Comparison of ENCODE assay signal across 13 cellular contexts in the genomic region with DNA sequence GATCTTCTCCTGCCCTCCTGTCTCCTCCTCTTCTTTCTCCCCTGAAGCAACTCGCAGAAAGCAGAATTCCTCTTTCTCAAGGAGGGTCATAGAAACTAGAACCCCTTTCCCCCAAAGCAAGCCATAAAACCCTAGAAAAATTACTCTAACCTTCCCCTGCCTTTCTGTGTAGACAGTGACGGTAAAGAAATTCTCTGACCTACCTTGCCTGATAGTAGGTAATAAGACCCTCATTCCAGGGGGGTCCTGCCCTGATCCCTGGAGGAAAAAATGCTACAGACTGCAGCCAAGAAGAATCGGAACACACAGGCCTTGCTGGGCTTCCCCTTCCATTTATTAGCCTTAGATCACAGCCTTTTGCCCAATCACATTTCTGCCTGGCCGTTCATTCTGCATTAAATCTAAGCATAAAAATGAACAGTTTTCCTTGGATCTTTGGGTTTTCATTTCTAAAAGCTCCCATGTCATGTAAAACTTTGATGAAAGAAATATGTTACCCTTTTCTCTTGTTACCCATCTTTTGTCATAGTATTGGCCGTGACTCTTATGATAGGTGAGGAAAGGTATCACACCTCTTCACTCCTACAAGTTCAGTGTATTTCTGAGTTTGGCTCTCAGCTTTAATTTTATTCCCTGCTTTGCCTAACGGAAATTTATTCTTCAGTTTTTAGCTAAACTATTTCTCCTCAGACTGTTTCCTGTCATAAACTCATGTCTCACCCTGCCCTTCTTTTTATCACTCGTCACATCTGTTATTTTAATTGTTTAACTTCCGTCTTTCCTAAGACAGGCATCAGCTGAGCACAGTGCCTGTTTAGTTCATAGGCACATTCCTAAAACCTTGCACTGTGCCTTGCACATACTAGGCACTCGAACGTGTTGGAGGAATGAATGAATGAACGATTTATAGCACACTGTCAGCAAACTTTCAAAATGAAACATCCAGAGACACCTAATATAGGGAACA. TPM values are rescaled to one million over a fixed set of nuclear protein-coding genes. Genes with fewer than 3 reads are reported as not detected.
DNase-seq lines count a peak whose midpoint lies in the region; ATAC-seq and TF ChIP-seq lines count a peak whose summit lies in the region.
"Had no signal": no experiment of that assay in that cellular context is flagged by ENCODE, and none has a peak within 500 bp of the region (broad histone marks: within the 10 kb centered on the region; RNA-seq: fewer than 3 reads in every experiment).

No MANE protein-coding gene starts in this region.

- no peaks in the 10 kb centered on the region for H3K9me3 Mint-ChIP-seq in CD8-positive, alpha-beta memory T cell

- intact Hi-C loops in left lung (cut with DNase I) (no loop called here), left ventricle myocardium inferior (cut with micrococcal nuclease) (no loop called here)

- CTCF ChIA-PET in CD8-positive, alpha-beta memory T cell (lab: Charles Lee): interaction anchor here (0.8 to 2.0 kb wide), 10 partner anchors 8 to 196 kb away, joined by 3 to 10 read pairs (median 4); no protein-coding TSS in a partner anchor

- POLR2A ChIA-PET in CD8-positive, alpha-beta memory T cell (lab: Charles Lee): interaction anchor here (0.8 to 1.1 kb wide), 3 partner anchors 83 to 827 kb away, joined by 3 read pairs; no protein-coding TSS in a partner anchor

- no peaks in the 10 kb centered on the region for H3K27me3 Mint-ChIP-seq in CD8-positive, alpha-beta memory T cell

- peaks cover 30% of the 10 kb centered on the region for H3K36me3 ChIP-seq in CD8-positive, alpha-beta memory T cell (ENCODE audit: insufficient read depth, low read length)
- H3K36me3 ChIP-seq in left lung (peaks cover 0 to 46% of the 10 kb centered on the region in 2 donors), left ventricle myocardium inferior (no peaks in the 10 kb centered on the region)

- TF ChIP-seq CTCF in VCaP (conservative IDR thresholded peaks at IDR 0.05) (no peak), left lung (IDR thresholded peaks at IDR 0.05) (no peak), left ventricle myocardium inferior (IDR thresholded peaks at IDR 0.05; ENCODE audit: borderline replicate concordance) (no peak)

- peaks cover 39% of the 10 kb centered on the region for H3K4me1 ChIP-seq in CD8-positive, alpha-beta memory T cell (ENCODE audit: insufficient read depth, low read length)
- H3K4me1 ChIP-seq in left lung (peaks cover 0 to 29% of the 10 kb centered on the region in 2 donors), left ventricle myocardium inferior (peaks cover 9% of the 10 kb centered on the region)

- H3K27ac ChIP-seq in CD8-positive, alpha-beta memory T cell (ENCODE audit: low read depth, low read length): peak overlapping the region; percentile 19
- H3K27ac ChIP-seq in VCaP (peak overlapping the region; percentile 54), left lung (no peak overlapping the region), left ventricle myocardium inferior (replicated peaks) (no peak overlapping the region)

- no peak overlapping the region for H3K4me3 ChIP-seq in CD8-positive, alpha-beta memory T cell (ENCODE audit: low read length)
- H3K4me3 ChIP-seq in left lung (no peak overlapping the region), left ventricle myocardium inferior (no peak overlapping the region)
- H3K4me3 ChIP-seq: lung had no signal

- H3K9me3 ChIP-seq in CD8-positive, alpha-beta memory T cell (ENCODE audit: low read length): no peaks in the 10 kb centered on the region
- H3K9me3 ChIP-seq in left lung (no peaks in the 10 kb centered on the region), left ventricle myocardium inferior (replicated peaks) (no peaks in the 10 kb centered on the region)

- H3K36me3 Mint-ChIP-seq in CD8-positive, alpha-beta memory T cell: peaks cover 9 to 44% (median 24%) of the 10 kb centered on the region in 3 donors

- peak in 1 of 5 donors; percentile 23 for DNase-seq in CD8-positive, alpha-beta memory T cell
- DNase-seq in left lung: no peak
- no peak for DNase-seq in left ventricle myocardium inferior
- DNase-seq in NCI-H69 (lab: John Stamatoyannopoulos, UW): no peak
- no peak for DNase-seq in NCI-H1436 (lab: John Stamatoyannopoulos, UW)
- DNase-seq: cerebellar nuclear complex, NCI-H2171 had no signal

- H3K27me3 ChIP-seq in CD8-positive, alpha-beta memory T cell (ENCODE audit: insufficient read depth, low read length, poor library complexity, severe bottlenecking): no peaks in the 10 kb centered on the region
- H3K27me3 ChIP-seq in left lung (no peaks in the 10 kb centered on the region), left ventricle myocardium inferior (ENCODE audit: low read depth) (peaks cover 23% of the 10 kb centered on the region)

- peak overlapping the region; percentile 48 to 96 (median 76) for H3K27ac Mint-ChIP-seq in CD8-positive, alpha-beta memory T cell

- H3K4me3 Mint-ChIP-seq in CD8-positive, alpha-beta memory T cell: peak overlapping the region in 5 of 7 donors; percentile 18 to 66 (median 54)

- ATAC-seq in GM18868 (IDR thresholded peaks at IDR 0.05; ENCODE audit: unreplicated experiment) (peak; percentile 16), left lung (peak; percentile 12), GM19467 (IDR thresholded peaks at IDR 0.05; ENCODE audit: unreplicated experiment) (no peak)

- peaks cover 39 to 57% (median 55%) of the 10 kb centered on the region in 3 donors for H3K4me1 Mint-ChIP-seq in CD8-positive, alpha-beta memory T cell

RNA-seq across cellular contexts. Expression of a gene that starts 20.4 kb away (rescaled TPM):
- not detected for total RNA-seq in CD8-positive, alpha-beta memory T cell
- polyA plus RNA-seq in CD8-positive, alpha-beta memory T cell: not detected
- total RNA-seq in left lung (10 to 100 TPM in 1 of 2 donors, 1 to 10 TPM in 1; 5.1 to 18.4 TPM), left ventricle myocardium inferior (not detected)
- total RNA-seq: activated CD8-positive, alpha-beta memory T cell treated with anti-CD3 and anti-CD28 coated beads for 36 hours; Daoy had no signal

RNA-seq across cellular contexts. Expression of a gene that starts 56.7 kb away (rescaled TPM):
- total RNA-seq in CD8-positive, alpha-beta memory T cell: 100 to 1,000 TPM; 838 to 869 TPM
- polyA plus RNA-seq in CD8-positive, alpha-beta memory T cell: 1,545 TPM
- total RNA-seq in left lung: 100 to 1,000 TPM; 119 to 401 TPM
- total RNA-seq in left ventricle myocardium inferior: 14.1 TPM

Comparison
In these comparisons a context has a peak if more than half of its experiments do, and no peak if none do; other contexts are left out.
1. H3K27ac ChIP-seq: peak in CD8-positive, alpha-beta memory T cell (single experiment) and VCaP (single experiment); none in left lung (0 of 2) and left ventricle myocardium inferior (single experiment).